Comparison of ENCODE assay signal across 6 cellular contexts in the genomic region with DNA sequence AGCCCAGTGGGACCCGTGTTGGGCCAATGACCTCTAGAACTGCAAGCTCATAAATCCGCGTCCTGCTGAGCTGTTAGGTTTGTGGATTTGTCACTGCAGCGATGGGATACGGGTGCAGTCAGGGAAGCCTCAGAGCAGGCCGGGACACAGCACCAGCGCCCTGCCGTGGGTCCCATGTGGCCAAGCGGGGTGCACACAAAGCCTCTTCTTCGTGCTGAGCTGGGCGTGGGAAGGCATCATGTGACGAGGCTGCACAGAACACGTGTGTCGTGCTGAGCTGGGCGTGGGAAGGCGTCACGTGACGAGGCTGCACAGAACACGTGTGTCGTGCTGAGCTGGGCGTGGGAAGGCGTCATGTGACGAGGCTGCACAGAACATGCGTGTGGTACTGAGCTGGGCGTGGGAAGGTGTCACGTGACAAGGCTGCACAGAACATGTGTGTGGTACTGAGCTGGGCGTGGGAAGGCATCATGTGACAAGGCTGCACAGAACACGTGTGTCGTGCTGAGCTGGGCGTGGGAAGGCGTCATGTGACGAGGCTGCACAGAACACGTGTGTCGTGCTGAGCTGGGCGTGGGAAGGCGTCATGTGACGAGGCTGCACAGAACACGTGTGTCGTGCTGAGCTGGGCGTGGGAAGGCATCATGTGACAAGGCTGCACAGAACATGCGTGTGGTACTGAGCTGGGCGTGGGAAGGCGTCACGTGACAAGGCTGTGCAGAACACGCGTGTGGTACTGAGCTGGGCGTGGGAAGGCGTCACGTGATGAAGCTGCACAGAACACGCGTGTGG. TPM values are rescaled to one million over a fixed set of nuclear protein-coding genes. Genes with fewer than 3 reads are reported as not detected.
"Had no signal": no experiment of that assay in that cellular context is flagged by ENCODE, and none has a peak within 500 bp of the region (broad histone marks: within the 10 kb centered on the region; RNA-seq: fewer than 3 reads in every experiment).

No MANE protein-coding gene starts in this region.

RNA-seq across cellular contexts. Expression of a gene that starts 24.7 kb away (rescaled TPM):
- total RNA-seq: M059J, PC-3, SJCRH30, SK-MEL-5, T-cell had no signal

RNA-seq across cellular contexts. Expression of a gene that starts 40.3 kb away (rescaled TPM):
- total RNA-seq: M059J, PC-3, Peyer's patch, SJCRH30 had no signal

RNA-seq across cellular contexts. Expression of a gene that starts 59.8 kb away (rescaled TPM):
- total RNA-seq: M059J, SK-MEL-5 had no signal
